20 cellular contexts compared by ENCODE assay signal in the genomic region with DNA sequence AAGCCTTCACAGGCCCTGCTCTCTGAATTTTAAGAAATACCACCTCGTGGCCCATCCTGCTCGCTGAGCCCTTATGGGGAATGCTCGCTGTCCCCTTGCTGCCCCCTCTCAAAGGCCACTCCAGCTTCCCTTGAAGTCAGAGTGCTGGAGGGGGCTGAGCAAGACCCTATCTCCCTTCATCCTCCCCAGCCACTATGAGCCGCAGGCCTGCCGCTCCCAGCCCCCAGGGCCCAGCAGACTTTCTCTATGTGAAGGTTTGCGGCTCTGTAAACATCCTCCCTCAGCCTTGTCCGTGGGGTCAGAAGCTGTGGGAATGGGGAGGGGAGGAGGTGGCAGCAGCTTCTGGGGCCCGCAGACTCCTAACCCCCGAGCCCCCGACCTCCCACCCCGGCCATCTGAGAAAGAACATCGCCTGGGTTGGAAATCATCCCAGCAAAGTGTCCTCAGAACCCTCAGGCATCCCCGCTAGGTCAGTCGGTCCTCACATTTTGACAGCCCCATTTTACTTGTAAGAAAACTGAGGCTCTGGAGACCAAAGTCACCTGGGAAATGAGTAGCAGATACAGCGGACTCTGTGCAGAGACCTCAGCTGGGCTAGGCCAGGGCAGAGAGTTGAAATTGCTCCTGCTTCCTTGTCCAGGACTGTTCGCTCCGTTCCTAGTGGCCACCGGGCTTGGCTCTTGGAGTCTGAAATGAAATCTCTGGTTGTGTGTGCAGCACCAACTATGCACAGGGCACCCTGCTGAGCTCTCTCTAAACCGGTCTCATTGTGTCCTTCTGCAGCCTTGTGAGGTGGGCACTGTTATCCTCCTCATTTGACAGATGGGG.
"Had no signal": no experiment of that assay in that cellular context is flagged by ENCODE, and none has a peak within 500 bp of the region (broad histone marks: within the 10 kb centered on the region; RNA-seq: fewer than 3 reads in every experiment).

No MANE protein-coding gene starts in this region.

- ATAC-seq: activated CD8-positive, alpha-beta T cell treated with anti-CD3 and anti-CD28 coated beads for 36 hours; activated naive CD8-positive, alpha-beta T cell treated with anti-CD3 and anti-CD28 coated beads, Interleukin-2, amount 50 U/mL, for 24 hours; activated T-helper 17 cell treated with anti-CD3 and anti-CD28 coated beads, Interleukin-2, amount 50 U/mL, for 72 hours; gastrocnemius medialis; heart left ventricle; left ventricle myocardium superior; naive thymus-derived CD8-positive, alpha-beta T cell; right cardiac atrium; stimulated activated effector memory CD8-positive, alpha-beta T cell treated with anti-CD3 and anti-CD28 coated beads, Interleukin-12 subunit alpha, Interleukin-12 subunit beta, amount 100 ng/mL, for 72 hours; WTC11 had no signal

- H3K9me3 ChIP-seq: colonic mucosa, gastrocnemius medialis, heart left ventricle had no signal

- H3K36me3 ChIP-seq: colonic mucosa, gastrocnemius medialis, heart left ventricle had no signal

- DNase-seq: activated CD4-positive, alpha-beta T cell treated with anti-CD3 and anti-CD28 coated beads for 4 hours; activated CD8-positive, alpha-beta T cell treated with anti-CD3 and anti-CD28 coated beads for 36 hours; activated naive CD4-positive, alpha-beta T cell treated with Interleukin-2 at 50 U/mL for 16 hours; activated naive CD8-positive, alpha-beta T cell treated with anti-CD3 and anti-CD28 coated beads, Interleukin-2, amount 50 U/mL, for 24 hours; activated T-cell treated with anti-CD3 and anti-CD28 coated beads, Interleukin-2, amount 50 U/mL, for 1 hour; aorta; colonic mucosa; erythroblast; gastrocnemius medialis; heart left ventricle; left ventricle myocardium superior; naive thymus-derived CD8-positive, alpha-beta T cell; occipital lobe; small intestine; stimulated activated CD4-positive, alpha-beta T cell treated with anti-CD3 and anti-CD28 coated beads, Interleukin-4, amount 100 ng/mL, for 24 hours had no signal

- H3K27ac ChIP-seq: colonic mucosa, gastrocnemius medialis, SK-N-MC had no signal

- H3K4me3 ChIP-seq: colonic mucosa, gastrocnemius medialis, heart left ventricle, SK-N-MC had no signal

- H3K27me3 ChIP-seq: colonic mucosa, gastrocnemius medialis had no signal
